16 cellular contexts compared by ENCODE assay signal in genomic region chr1:201585901-201586300, GRCh38. TPM values are rescaled to one million over a fixed set of nuclear protein-coding genes. Genes with fewer than 3 reads are reported as not detected.
DNase-seq lines count a peak whose midpoint lies in the region; ATAC-seq, FAIRE-seq and TF ChIP-seq lines count a peak whose summit lies in the region.
"Had no signal": no experiment of that assay in that cellular context is flagged by ENCODE, and none has a peak within 500 bp of the region (broad histone marks: within the 10 kb centered on the region; RNA-seq: fewer than 3 reads in every experiment).

No MANE protein-coding gene starts in this region.

- H3K27ac ChIP-seq in GM23248 (peak overlapping the region; percentile 80), astrocyte (ENCODE audit: low read depth, low read length) (no peak overlapping the region)
- H3K27ac ChIP-seq: PC-9 had no signal

- H3K36me3 ChIP-seq in GM23248 (ENCODE audit: low read depth) (0 out of 2 replicates have a peak, but pooled peaks cover 3% of the 10 kb centered on the region), astrocyte (ENCODE audit: insufficient read depth, low read length) (peaks cover 6% of the 10 kb centered on the region)

- no peaks in the 10 kb centered on the region for H3K9me2 ChIP-seq in GM23248 (ENCODE audit: insufficient read depth)

- in situ Hi-C loops in GM23248 (cut with MboI), result no loop called here

- no peak for FAIRE-seq in astrocyte (lab: Jason Lieb, UNC)

- H2AFZ ChIP-seq in GM23248 (no peak overlapping the region), astrocyte (ENCODE audit: low read depth, low read length) (no peak overlapping the region)
- H2AFZ ChIP-seq: PC-9 had no signal

- ATAC-seq in HG02759 (IDR thresholded peaks at IDR 0.05; ENCODE audit: unreplicated experiment) (no peak), HG03571 (IDR thresholded peaks at IDR 0.05; ENCODE audit: unreplicated experiment) (no peak)

- H3K9me3 Mint-ChIP-seq in astrocyte (ENCODE audit: unreplicated experiment), result no peaks in the 10 kb centered on the region

- H3K4me3 Mint-ChIP-seq in astrocyte (ENCODE audit: unreplicated experiment), result no peak overlapping the region

- H3K27ac Mint-ChIP-seq in astrocyte (ENCODE audit: unreplicated experiment), result peak overlapping the region; percentile 81

- H4K20me1 ChIP-seq in GM23248 (ENCODE audit: insufficient read depth) (no peaks in the 10 kb centered on the region), astrocyte (ENCODE audit: insufficient read depth, low read length) (peaks cover 38% of the 10 kb centered on the region)

- WGBS in GM23248 (ENCODE audit: low coverage in 1 of 2, low lambda C conversion rate in 2 of 2, missing lambda C conversion rate in 2 of 2), 2 experiments, result 11 to 31% methylated on average over 3 of the region's 3 CpGs

- peaks cover 15% of the 10 kb centered on the region for H3K36me3 Mint-ChIP-seq in astrocyte (ENCODE audit: low read depth, unreplicated experiment)

- H3K9me3 ChIP-seq in GM23248 (ENCODE audit: low read depth) (no peaks in the 10 kb centered on the region), astrocyte (ENCODE audit: insufficient read depth, low read depth, low read length) (no peaks in the 10 kb centered on the region)

- peak overlapping the region; percentile 42 for H3K4me2 ChIP-seq in GM23248 (ENCODE audit: unreplicated experiment)
- H3K4me2 ChIP-seq in astrocyte (ENCODE audit: low read length), result no peak overlapping the region
- H3K4me2 ChIP-seq: PC-9 had no signal

- peaks cover 44% of the 10 kb centered on the region for H3K4me1 Mint-ChIP-seq in astrocyte (ENCODE audit: low read depth, unreplicated experiment)

- H3K27me3 ChIP-seq in GM23248 (replicated peaks; ENCODE audit: insufficient read depth) (no peaks in the 10 kb centered on the region), astrocyte (ENCODE audit: insufficient read depth, low read length) (no peaks in the 10 kb centered on the region)

- H3F3A ChIP-seq in GM23248 (ENCODE audit: insufficient read depth), result peaks cover 56% of the 10 kb centered on the region

- peaks cover 3% of the 10 kb centered on the region for H3K27me3 Mint-ChIP-seq in astrocyte (ENCODE audit: low read depth, unreplicated experiment)

- H3K4me3 ChIP-seq in GM23248, result no peak overlapping the region
- no peak overlapping the region for H3K4me3 ChIP-seq in astrocyte (ENCODE audit: insufficient read depth, low read depth, low read length)
- H3K4me3 ChIP-seq in fibroblast of the aortic adventitia (ENCODE audit: low read depth, low read length), result no peak overlapping the region
- H3K4me3 ChIP-seq: PC-9 had no signal

- DNase-seq in GM23248 (peak; percentile 72), astrocyte (ENCODE audit: low read depth) (no peak), fibroblast of the aortic adventitia (ENCODE audit: low read depth) (peak; percentile 58), OCI-M1 (lab: John Stamatoyannopoulos, UW) (no peak)
- DNase-seq in activated naive CD4-positive, alpha-beta T cell (lab: John Stamatoyannopoulos, UW), result no peak
- DNase-seq: C1 segment of cervical spinal cord, DMS153, H7, MV-4-11, NCI-H1436, NCI-H2081, NCI-H2227 treated with DMSO at 0.1 percent for 48 hours, NCI-H526 treated with DMSO at 0.1 percent for 48 hours, PC-9 had no signal

- H3K79me2 ChIP-seq in GM23248 (ENCODE audit: insufficient read depth) (peaks cover 87% of the 10 kb centered on the region), astrocyte (ENCODE audit: insufficient read depth, low read length) (peaks cover 77% of the 10 kb centered on the region)

- H3K9ac ChIP-seq in GM23248 (peak overlapping the region; percentile 34), astrocyte (ENCODE audit: low read length) (no peak overlapping the region)

- no peak for TF ChIP-seq CTCF in astrocyte (IDR thresholded peaks at IDR 0.05; ENCODE audit: insufficient read depth, low read depth, low read length)
- TF ChIP-seq CTCF in fibroblast of the aortic adventitia (IDR thresholded peaks at IDR 0.05; ENCODE audit: insufficient read depth, low read length), result no peak

- H3K4me1 ChIP-seq in GM23248 (ENCODE audit: insufficient read depth) (peaks cover 56% of the 10 kb centered on the region), astrocyte (ENCODE audit: insufficient read depth, low read length) (peaks cover 27% of the 10 kb centered on the region)

RNA-seq across cellular contexts. Expression of gene NAV1, which starts 47.0 kb away (rescaled TPM):
- total RNA-seq in GM23248 (2014; rRNA removed; shearing (Covaris generic)), result 79.0 and 81.8 TPM in 2 replicates
- 74.7 and 75.6 TPM in 2 replicates for polyA plus RNA-seq in GM23248 (2016; fragmentation: Nextera tagmentation; extraction: Ambion mirVana)
- total RNA-seq in astrocyte (79.7 and 85.2 TPM in 2 replicates), fibroblast of the aortic adventitia (ENCODE audit: low replicate concordance) (29.8 and 136 TPM in 2 replicates)

Comparison
In these comparisons a context has a peak if more than half of its experiments do, and no peak if none do; other contexts are left out.
1. DNase-seq: peak in GM23248 (single experiment) and fibroblast of the aortic adventitia (single experiment); none in astrocyte (single experiment), activated naive CD4-positive, alpha-beta T cell (0 of 4) and OCI-M1 (single experiment).